ENCODE assay signal across 1 cellular context in genomic region chr15:55289011-55289572, GRCh38.
A peak's percentile ranks its signal among the peaks of the same experiment; 100 is the strongest.
TF ChIP-seq lines count a peak whose summit lies in the region.

No MANE protein-coding gene starts in this region.

TF ChIP-seq in GM12878, 131 proteins besides CTCF, POLR2A, EP300 and RAD21 (continued from another document):
- TF ChIP-seq, protein P1, sequence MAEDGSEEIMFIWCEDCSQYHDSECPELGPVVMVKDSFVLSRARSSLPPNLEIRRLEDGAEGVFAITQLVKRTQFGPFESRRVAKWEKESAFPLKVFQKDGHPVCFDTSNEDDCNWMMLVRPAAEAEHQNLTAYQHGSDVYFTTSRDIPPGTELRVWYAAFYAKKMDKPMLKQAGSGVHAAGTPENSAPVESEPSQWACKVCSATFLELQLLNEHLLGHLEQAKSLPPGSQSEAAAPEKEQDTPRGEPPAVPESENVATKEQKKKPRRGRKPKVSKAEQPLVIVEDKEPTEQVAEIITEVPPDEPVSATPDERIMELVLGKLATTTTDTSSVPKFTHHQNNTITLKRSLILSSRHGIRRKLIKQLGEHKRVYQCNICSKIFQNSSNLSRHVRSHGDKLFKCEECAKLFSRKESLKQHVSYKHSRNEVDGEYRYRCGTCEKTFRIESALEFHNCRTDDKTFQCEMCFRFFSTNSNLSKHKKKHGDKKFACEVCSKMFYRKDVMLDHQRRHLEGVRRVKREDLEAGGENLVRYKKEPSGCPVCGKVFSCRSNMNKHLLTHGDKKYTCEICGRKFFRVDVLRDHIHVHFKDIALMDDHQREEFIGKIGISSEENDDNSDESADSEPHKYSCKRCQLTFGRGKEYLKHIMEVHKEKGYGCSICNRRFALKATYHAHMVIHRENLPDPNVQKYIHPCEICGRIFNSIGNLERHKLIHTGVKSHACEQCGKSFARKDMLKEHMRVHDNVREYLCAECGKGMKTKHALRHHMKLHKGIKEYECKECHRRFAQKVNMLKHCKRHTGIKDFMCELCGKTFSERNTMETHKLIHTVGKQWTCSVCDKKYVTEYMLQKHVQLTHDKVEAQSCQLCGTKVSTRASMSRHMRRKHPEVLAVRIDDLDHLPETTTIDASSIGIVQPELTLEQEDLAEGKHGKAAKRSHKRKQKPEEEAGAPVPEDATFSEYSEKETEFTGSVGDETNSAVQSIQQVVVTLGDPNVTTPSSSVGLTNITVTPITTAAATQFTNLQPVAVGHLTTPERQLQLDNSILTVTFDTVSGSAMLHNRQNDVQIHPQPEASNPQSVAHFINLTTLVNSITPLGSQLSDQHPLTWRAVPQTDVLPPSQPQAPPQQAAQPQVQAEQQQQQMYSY (CRISPR knock-in tag; IDR thresholded peaks at IDR 0.05), result no peak
- TF ChIP-seq, protein P2, sequence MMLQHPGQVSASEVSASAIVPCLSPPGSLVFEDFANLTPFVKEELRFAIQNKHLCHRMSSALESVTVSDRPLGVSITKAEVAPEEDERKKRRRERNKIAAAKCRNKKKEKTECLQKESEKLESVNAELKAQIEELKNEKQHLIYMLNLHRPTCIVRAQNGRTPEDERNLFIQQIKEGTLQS (IDR thresholded peaks at IDR 0.05; ENCODE audit: borderline replicate concordance, extremely low read depth, low read depth, low read length), result no peak
- TF ChIP-seq, protein P3, sequence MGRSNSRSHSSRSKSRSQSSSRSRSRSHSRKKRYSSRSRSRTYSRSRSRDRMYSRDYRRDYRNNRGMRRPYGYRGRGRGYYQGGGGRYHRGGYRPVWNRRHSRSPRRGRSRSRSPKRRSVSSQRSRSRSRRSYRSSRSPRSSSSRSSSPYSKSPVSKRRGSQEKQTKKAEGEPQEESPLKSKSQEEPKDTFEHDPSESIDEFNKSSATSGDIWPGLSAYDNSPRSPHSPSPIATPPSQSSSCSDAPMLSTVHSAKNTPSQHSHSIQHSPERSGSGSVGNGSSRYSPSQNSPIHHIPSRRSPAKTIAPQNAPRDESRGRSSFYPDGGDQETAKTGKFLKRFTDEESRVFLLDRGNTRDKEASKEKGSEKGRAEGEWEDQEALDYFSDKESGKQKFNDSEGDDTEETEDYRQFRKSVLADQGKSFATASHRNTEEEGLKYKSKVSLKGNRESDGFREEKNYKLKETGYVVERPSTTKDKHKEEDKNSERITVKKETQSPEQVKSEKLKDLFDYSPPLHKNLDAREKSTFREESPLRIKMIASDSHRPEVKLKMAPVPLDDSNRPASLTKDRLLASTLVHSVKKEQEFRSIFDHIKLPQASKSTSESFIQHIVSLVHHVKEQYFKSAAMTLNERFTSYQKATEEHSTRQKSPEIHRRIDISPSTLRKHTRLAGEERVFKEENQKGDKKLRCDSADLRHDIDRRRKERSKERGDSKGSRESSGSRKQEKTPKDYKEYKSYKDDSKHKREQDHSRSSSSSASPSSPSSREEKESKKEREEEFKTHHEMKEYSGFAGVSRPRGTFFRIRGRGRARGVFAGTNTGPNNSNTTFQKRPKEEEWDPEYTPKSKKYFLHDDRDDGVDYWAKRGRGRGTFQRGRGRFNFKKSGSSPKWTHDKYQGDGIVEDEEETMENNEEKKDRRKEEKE (IDR thresholded peaks at IDR 0.05), result no peak
- no peak for TF ChIP-seq SIN3A (IDR thresholded peaks at IDR 0.05; ENCODE audit: low read depth, low read length)
- TF ChIP-seq CREM (IDR thresholded peaks at IDR 0.05; ENCODE audit: low read depth), result 0 out of 2 replicates have a peak, but pooled peaks have one; percentile 5
- TF ChIP-seq PKNOX1 (IDR thresholded peaks at IDR 0.05), result peak; percentile 28; the same call in 1 of the 2 replicates
- TF ChIP-seq MTA2 (IDR thresholded peaks at IDR 0.05; ENCODE audit: low read depth), result no peak
- TF ChIP-seq HDAC6 (IDR thresholded peaks at IDR 0.05; ENCODE audit: unreplicated experiment), result no peak
- TF ChIP-seq IKZF1 (conservative IDR thresholded peaks at IDR 0.05), result no peak
- peak; percentile 6 to 10; a peak in 1 of 4 replicates for TF ChIP-seq IKZF2 (IDR thresholded peaks at IDR 0.05)
- TF ChIP-seq YBX1 (IDR thresholded peaks at IDR 0.05), result no peak
- TF ChIP-seq MTA3 (IDR thresholded peaks at IDR 0.05; ENCODE audit: borderline replicate concordance, low read length), result no peak
- TF ChIP-seq ZNF592 (IDR thresholded peaks at IDR 0.05), result no peak
- TF ChIP-seq CBFB (IDR thresholded peaks at IDR 0.05; ENCODE audit: low read depth), result no peak
- no peak for TF ChIP-seq KAT2A (conservative IDR thresholded peaks at IDR 0.05; ENCODE audit: control insufficient read depth, low read depth, low read length)
- TF ChIP-seq, protein P4, sequence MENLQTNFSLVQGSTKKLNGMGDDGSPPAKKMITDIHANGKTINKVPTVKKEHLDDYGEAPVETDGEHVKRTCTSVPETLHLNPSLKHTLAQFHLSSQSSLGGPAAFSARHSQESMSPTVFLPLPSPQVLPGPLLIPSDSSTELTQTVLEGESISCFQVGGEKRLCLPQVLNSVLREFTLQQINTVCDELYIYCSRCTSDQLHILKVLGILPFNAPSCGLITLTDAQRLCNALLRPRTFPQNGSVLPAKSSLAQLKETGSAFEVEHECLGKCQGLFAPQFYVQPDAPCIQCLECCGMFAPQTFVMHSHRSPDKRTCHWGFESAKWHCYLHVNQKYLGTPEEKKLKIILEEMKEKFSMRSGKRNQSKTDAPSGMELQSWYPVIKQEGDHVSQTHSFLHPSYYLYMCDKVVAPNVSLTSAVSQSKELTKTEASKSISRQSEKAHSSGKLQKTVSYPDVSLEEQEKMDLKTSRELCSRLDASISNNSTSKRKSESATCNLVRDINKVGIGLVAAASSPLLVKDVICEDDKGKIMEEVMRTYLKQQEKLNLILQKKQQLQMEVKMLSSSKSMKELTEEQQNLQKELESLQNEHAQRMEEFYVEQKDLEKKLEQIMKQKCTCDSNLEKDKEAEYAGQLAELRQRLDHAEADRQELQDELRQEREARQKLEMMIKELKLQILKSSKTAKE (IDR thresholded peaks at IDR 0.05; ENCODE audit: low read depth, poor library complexity, severe bottlenecking), result no peak
